Comparison of ENCODE assay signal across 23 cellular contexts in the genomic region with DNA sequence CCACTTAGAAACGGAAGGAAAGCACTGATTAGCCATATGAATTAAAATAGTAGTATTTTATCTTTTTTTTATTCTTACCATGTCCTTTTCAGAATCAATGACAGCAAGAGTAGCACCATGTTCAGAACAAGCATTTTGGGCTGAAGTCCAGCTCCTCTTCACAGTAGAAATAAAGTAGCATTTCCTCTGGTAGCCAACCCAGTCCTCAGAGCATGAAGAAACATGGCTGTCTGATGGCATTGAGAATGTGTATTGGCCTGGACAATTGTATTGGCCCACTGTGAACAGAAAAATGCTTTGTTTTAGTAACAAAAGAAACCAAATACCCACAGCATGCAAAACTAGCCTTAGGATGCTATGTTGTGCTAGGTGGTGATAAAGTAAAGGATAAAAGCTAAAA. TPM values are rescaled to one million over a fixed set of nuclear protein-coding genes. Genes with fewer than 3 reads are reported as not detected.
DNase-seq lines count a peak whose midpoint lies in the region; ATAC-seq and TF ChIP-seq lines count a peak whose summit lies in the region.
"Had no signal": no experiment of that assay in that cellular context is flagged by ENCODE, and none has a peak within 500 bp of the region (broad histone marks: within the 10 kb centered on the region; RNA-seq: fewer than 3 reads in every experiment).

No MANE protein-coding gene starts in this region.

- no peak overlapping the region for H3K4me3 ChIP-seq in CD8-positive, alpha-beta T cell (ENCODE audit: low read depth, low read length)
- H3K4me3 ChIP-seq: sigmoid colon, tibial nerve had no signal

- peaks cover 34% of the 10 kb centered on the region for H3K36me3 ChIP-seq in CD8-positive, alpha-beta T cell (ENCODE audit: insufficient read depth, low read length)
- H3K36me3 ChIP-seq: sigmoid colon, tibial nerve, WERI-Rb-1 had no signal

- H3K36me3 Mint-ChIP-seq in T-helper 1 cell treated with Interleukin-12 subunit alpha and Interleukin-12 subunit beta and Interleukin-4 antibody, amounts not matched to agents 30 μg/mL and 1 μg/mL, for 36 hours (ENCODE audit: low read depth): peaks cover 68% of the 10 kb centered on the region
- peaks cover 71% of the 10 kb centered on the region for H3K36me3 Mint-ChIP-seq in CD8-positive, alpha-beta T cell
- H3K36me3 Mint-ChIP-seq in activated T-helper 1 cell treated with anti-CD3 and anti-CD28 coated beads, Interleukin-12 subunit alpha, Interleukin-12 subunit beta, Interleukin-2, Interleukin-4 antibody, amounts not matched to agents 30 ng/mL and 10 ng/mL and 1 ng/mL, durations not matched to agents 14 hours and 24 hours and 36 hours (ENCODE audit: low read depth): peaks cover 66% of the 10 kb centered on the region
- peaks cover 19% of the 10 kb centered on the region for H3K36me3 Mint-ChIP-seq in memory B cell
- H3K36me3 Mint-ChIP-seq: brain had no signal

- peak overlapping the region; percentile 79 for H3K4me3 Mint-ChIP-seq in T-helper 1 cell treated with Interleukin-12 subunit alpha and Interleukin-12 subunit beta and Interleukin-4 antibody, amounts not matched to agents 30 μg/mL and 1 μg/mL, for 36 hours
- peak overlapping the region; percentile 42 for H3K4me3 Mint-ChIP-seq in CD8-positive, alpha-beta T cell
- peak overlapping the region; percentile 85 for H3K4me3 Mint-ChIP-seq in activated T-helper 1 cell treated with anti-CD3 and anti-CD28 coated beads, Interleukin-12 subunit alpha, Interleukin-12 subunit beta, Interleukin-2, Interleukin-4 antibody, amounts not matched to agents 30 ng/mL and 10 ng/mL and 1 ng/mL, durations not matched to agents 14 hours and 24 hours and 36 hours
- no peak overlapping the region for H3K4me3 Mint-ChIP-seq in memory B cell
- H3K4me3 Mint-ChIP-seq: brain; stimulated activated naive B cell treated with anti-CD40 and anti-IgM and Interleukin-4, amounts not matched to agents 10 μg/mL and 1 μg/mL and 100 μg/mL, for 72 hours had no signal

- H3K27me3 ChIP-seq in CD8-positive, alpha-beta T cell (ENCODE audit: insufficient read depth, low read length): no peaks in the 10 kb centered on the region
- H3K27me3 ChIP-seq: sigmoid colon, tibial nerve had no signal

- no peaks in the 10 kb centered on the region for H3K9me3 Mint-ChIP-seq in T-helper 1 cell treated with Interleukin-12 subunit alpha and Interleukin-12 subunit beta and Interleukin-4 antibody, amounts not matched to agents 30 μg/mL and 1 μg/mL, for 36 hours
- no peaks in the 10 kb centered on the region for H3K9me3 Mint-ChIP-seq in CD8-positive, alpha-beta T cell
- no peaks in the 10 kb centered on the region for H3K9me3 Mint-ChIP-seq in activated T-helper 1 cell treated with anti-CD3 and anti-CD28 coated beads, Interleukin-12 subunit alpha, Interleukin-12 subunit beta, Interleukin-2, Interleukin-4 antibody, amounts not matched to agents 30 ng/mL and 10 ng/mL and 1 ng/mL, durations not matched to agents 14 hours and 24 hours and 36 hours
- no peaks in the 10 kb centered on the region for H3K9me3 Mint-ChIP-seq in memory B cell
- H3K9me3 Mint-ChIP-seq: stimulated activated naive B cell treated with anti-CD40 and anti-IgM and Interleukin-4, amounts not matched to agents 10 μg/mL and 1 μg/mL and 100 μg/mL, for 72 hours had no signal

- intact Hi-C loops in CD8-positive, alpha-beta T cell (cut with DNase I, micrococcal nuclease): loop anchor here in 1 of 2 experiments (5.0 to 10.0 kb wide), 2 partner anchors 112 to 610 kb away; a partner anchor contains a TSS
- intact Hi-C loops in activated T-helper 1 cell treated with anti-CD3 and anti-CD28 coated beads, Interleukin-12 subunit alpha, Interleukin-12 subunit beta, Interleukin-2, Interleukin-4 antibody, amounts not matched to agents 30 ng/mL and 10 ng/mL and 1 ng/mL, durations not matched to agents 14 hours and 24 hours and 36 hours (cut with micrococcal nuclease): loop anchor here (5.0 kb wide), 2 partner anchors 457 to 967 kb away; a partner anchor contains a TSS

- no peak for DNase-seq in T-helper 1 cell
- DNase-seq in CD8-positive, alpha-beta T cell: no peak
- no peak for DNase-seq in activated T-helper 1 cell treated with anti-CD3 and anti-CD28 coated beads, Interleukin-12 subunit alpha, Interleukin-12 subunit beta, Interleukin-2, Interleukin-4 antibody, amounts not matched to agents 30 ng/mL and 10 ng/mL and 1 ng/mL, durations not matched to agents 14 hours and 24 hours and 36 hours (ENCODE audit: low spot score)
- DNase-seq in memory B cell (ENCODE audit: low spot score in 2 of 2): no peak
- no peak for DNase-seq in SKM-1 (lab: John Stamatoyannopoulos, UW; ENCODE audit: unreplicated experiment)
- DNase-seq in HUDEP-2 (lab: John Stamatoyannopoulos, UW; ENCODE audit: unreplicated experiment in 76 of 76): no peak
- DNase-seq: Calu3; EL; left colon; NCI-H1417 treated with DMSO at 0.1 percent for 48 hours; NCI-H2107; NCI-H510A; posterior cingulate gyrus; SIG-M5; sigmoid colon; stimulated activated naive B cell treated with anti-CD40 and anti-IgM and Interleukin-4, amounts not matched to agents 10 μg/mL and 1 μg/mL and 100 μg/mL, for 72 hours; WERI-Rb-1 had no signal

- H3K4me1 Mint-ChIP-seq in T-helper 1 cell treated with Interleukin-12 subunit alpha and Interleukin-12 subunit beta and Interleukin-4 antibody, amounts not matched to agents 30 μg/mL and 1 μg/mL, for 36 hours (ENCODE audit: low read depth): peaks cover 57% of the 10 kb centered on the region
- H3K4me1 Mint-ChIP-seq in CD8-positive, alpha-beta T cell (ENCODE audit: low read depth): peaks cover 64% of the 10 kb centered on the region
- peaks cover 80% of the 10 kb centered on the region for H3K4me1 Mint-ChIP-seq in activated T-helper 1 cell treated with anti-CD3 and anti-CD28 coated beads, Interleukin-12 subunit alpha, Interleukin-12 subunit beta, Interleukin-2, Interleukin-4 antibody, amounts not matched to agents 30 ng/mL and 10 ng/mL and 1 ng/mL, durations not matched to agents 14 hours and 24 hours and 36 hours (ENCODE audit: low read depth)
- H3K4me1 Mint-ChIP-seq in memory B cell: peaks cover 35% of the 10 kb centered on the region

- no peak overlapping the region for H3K27ac ChIP-seq in CD8-positive, alpha-beta T cell (ENCODE audit: low read depth, low read length)
- H3K27ac ChIP-seq: 22Rv1, sigmoid colon, tibial nerve, WERI-Rb-1 had no signal

- no peak for ATAC-seq in CD8-positive, alpha-beta T cell
- ATAC-seq in memory B cell (ENCODE audit: low read depth) (no peak), HG03565 (IDR thresholded peaks at IDR 0.05; ENCODE audit: unreplicated experiment) (no peak)
- ATAC-seq: HCT116; left colon; stimulated activated naive B cell treated with anti-CD40 and anti-IgM and Interleukin-4, amounts not matched to agents 10 μg/mL and 1 μg/mL and 100 μg/mL, for 72 hours had no signal

- POLR2A ChIA-PET in CD8-positive, alpha-beta T cell (lab: Charles Lee): interaction anchor here (0.8 to 2.5 kb wide), 3 partner anchors 18 to 104 kb away, joined by 3 to 8 read pairs (median 5); no protein-coding TSS in a partner anchor

- TF ChIP-seq CTCF in CD8-positive, alpha-beta T cell (IDR thresholded peaks at IDR 0.05): no peak

- H3K9me3 ChIP-seq in CD8-positive, alpha-beta T cell (ENCODE audit: low read length): no peaks in the 10 kb centered on the region
- H3K9me3 ChIP-seq: sigmoid colon, tibial nerve had no signal

- H3K27ac Mint-ChIP-seq in T-helper 1 cell treated with Interleukin-12 subunit alpha and Interleukin-12 subunit beta and Interleukin-4 antibody, amounts not matched to agents 30 μg/mL and 1 μg/mL, for 36 hours: peak overlapping the region; percentile 49
- H3K27ac Mint-ChIP-seq in CD8-positive, alpha-beta T cell: peak overlapping the region; percentile 56
- H3K27ac Mint-ChIP-seq in activated T-helper 1 cell treated with anti-CD3 and anti-CD28 coated beads, Interleukin-12 subunit alpha, Interleukin-12 subunit beta, Interleukin-2, Interleukin-4 antibody, amounts not matched to agents 30 ng/mL and 10 ng/mL and 1 ng/mL, durations not matched to agents 14 hours and 24 hours and 36 hours: peak overlapping the region; percentile 89
- H3K27ac Mint-ChIP-seq in memory B cell: peak overlapping the region; percentile 62
- H3K27ac Mint-ChIP-seq: brain; stimulated activated naive B cell treated with anti-CD40 and anti-IgM and Interleukin-4, amounts not matched to agents 10 μg/mL and 1 μg/mL and 100 μg/mL, for 72 hours had no signal

- CTCF ChIA-PET in CD8-positive, alpha-beta T cell (lab: Charles Lee): interaction anchor here (0.7 to 17.5 kb wide), 5 partner anchors 26 to 121 kb away, joined by 3 to 483 read pairs (median 6); no protein-coding TSS in a partner anchor

- no peaks in the 10 kb centered on the region for H3K27me3 Mint-ChIP-seq in T-helper 1 cell treated with Interleukin-12 subunit alpha and Interleukin-12 subunit beta and Interleukin-4 antibody, amounts not matched to agents 30 μg/mL and 1 μg/mL, for 36 hours (ENCODE audit: low read depth)
- no peaks in the 10 kb centered on the region for H3K27me3 Mint-ChIP-seq in CD8-positive, alpha-beta T cell (ENCODE audit: low read depth)
- no peaks in the 10 kb centered on the region for H3K27me3 Mint-ChIP-seq in activated T-helper 1 cell treated with anti-CD3 and anti-CD28 coated beads, Interleukin-12 subunit alpha, Interleukin-12 subunit beta, Interleukin-2, Interleukin-4 antibody, amounts not matched to agents 30 ng/mL and 10 ng/mL and 1 ng/mL, durations not matched to agents 14 hours and 24 hours and 36 hours (ENCODE audit: insufficient read depth)
- no peaks in the 10 kb centered on the region for H3K27me3 Mint-ChIP-seq in memory B cell
- H3K27me3 Mint-ChIP-seq: brain; stimulated activated naive B cell treated with anti-CD40 and anti-IgM and Interleukin-4, amounts not matched to agents 10 μg/mL and 1 μg/mL and 100 μg/mL, for 72 hours had no signal

- peaks cover 44% of the 10 kb centered on the region for H3K4me1 ChIP-seq in CD8-positive, alpha-beta T cell (ENCODE audit: insufficient read depth, low read length)

RNA-seq across cellular contexts. Expression of a gene that starts 5.7 kb away (rescaled TPM):
- total RNA-seq in CD8-positive, alpha-beta T cell: 100 to 1,000 TPM; 502 to 504 TPM
- total RNA-seq in activated T-helper 1 cell treated with anti-CD3 and anti-CD28 coated beads, Interleukin-12 subunit alpha, Interleukin-12 subunit beta, Interleukin-2, Interleukin-4 antibody, amounts not matched to agents 30 ng/mL and 10 ng/mL and 1 ng/mL, durations not matched to agents 14 hours and 24 hours and 36 hours: 90.5 and 93.2 TPM in 2 replicates

RNA-seq across cellular contexts. Expression of a gene that starts 22.1 kb away (rescaled TPM):
- total RNA-seq in CD8-positive, alpha-beta T cell: 1 to 10 TPM; 1.1 to 1.4 TPM
- 7.6 and 9.1 TPM in 2 replicates for total RNA-seq in activated T-helper 1 cell treated with anti-CD3 and anti-CD28 coated beads, Interleukin-12 subunit alpha, Interleukin-12 subunit beta, Interleukin-2, Interleukin-4 antibody, amounts not matched to agents 30 ng/mL and 10 ng/mL and 1 ng/mL, durations not matched to agents 14 hours and 24 hours and 36 hours
- total RNA-seq: Calu3, sigmoid colon, tibial nerve had no signal
